8 cellular contexts compared by ENCODE assay signal in the genomic region with DNA sequence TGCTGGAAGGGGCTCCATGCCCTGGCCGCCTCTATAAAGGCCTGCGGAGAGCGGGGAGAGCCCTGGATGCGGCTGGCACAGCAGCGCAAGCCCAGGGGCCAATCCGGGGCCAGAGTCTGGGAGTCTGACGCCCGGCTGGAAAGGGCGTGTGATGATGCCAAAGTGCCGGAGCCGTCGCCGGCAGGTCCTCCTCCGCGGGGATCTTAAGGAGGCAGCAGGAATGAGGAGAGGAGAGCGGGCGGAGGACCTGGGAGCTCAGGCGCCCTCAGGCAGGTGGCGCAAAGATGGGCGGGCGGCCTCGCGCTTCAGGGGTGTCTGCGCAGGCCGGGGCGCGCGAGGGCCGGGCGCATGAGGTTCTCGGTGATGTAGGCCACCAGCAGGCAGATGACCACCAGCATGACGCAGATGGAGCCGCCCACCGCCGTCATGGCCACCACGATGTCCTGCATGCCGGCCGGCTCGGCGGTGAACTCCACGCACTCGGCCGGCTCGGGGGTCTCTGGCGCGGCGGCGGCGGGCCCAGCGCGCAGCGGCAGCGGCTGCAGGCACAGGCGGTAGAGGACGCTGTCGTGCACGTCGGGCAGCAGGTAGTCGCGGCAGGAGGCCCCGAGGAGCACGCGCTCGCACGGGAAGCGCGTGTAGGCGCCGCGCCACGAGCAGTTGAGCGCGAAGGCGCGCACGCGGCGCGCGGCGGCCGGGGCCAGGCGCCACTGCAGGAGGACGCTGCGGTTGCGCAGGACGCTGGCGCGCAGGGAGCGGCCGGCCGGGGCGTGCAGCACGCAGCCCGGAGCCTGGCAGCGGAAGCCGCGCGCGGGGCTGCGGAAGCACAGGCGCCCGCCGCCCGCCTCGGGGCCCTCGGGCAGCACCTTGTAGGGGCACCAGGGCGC. TPM values are rescaled to one million over a fixed set of nuclear protein-coding genes. Genes with fewer than 3 reads are reported as not detected.
DNase-seq lines count a peak whose midpoint lies in the region; ATAC-seq and TF ChIP-seq lines count a peak whose summit lies in the region.

No MANE protein-coding gene starts in this region.

- 81% methylated on average over 19 of the region's 108 CpGs for WGBS in SK-N-SH (ENCODE audit: low lambda C conversion rate)

- POLR2A ChIA-PET in SK-N-SH (lab: Yijun Ruan, JAX) = interaction anchor here (1.3 kb wide), 1 partner anchor 16 kb away, joined by 4 read pairs; a partner anchor contains a TSS

- peaks cover 4 to 18% (median 5%) of the 10 kb centered on the region in 3 donors for H3K27me3 Mint-ChIP-seq in naive B cell

- H3K27me3 ChIP-seq in SK-N-SH (ENCODE audit: insufficient read depth) (no peaks in the 10 kb centered on the region), dorsolateral prefrontal cortex (peaks cover 0 to 29% (median 0%) of the 10 kb centered on the region in 45 donors)

- H3K9me3 ChIP-seq in SK-N-SH = no peaks in the 10 kb centered on the region

- ATAC-seq in naive B cell (ENCODE audit: low read depth in 2 of 2) (peak; percentile 42 to 44), HG03095 (IDR thresholded peaks at IDR 0.05; ENCODE audit: unreplicated experiment) (no peak)

- H3K4me2 ChIP-seq in SK-N-SH = peak overlapping the region; percentile 50; the same call in 1 of the 2 replicates

- peak overlapping the region in 7 of 8 donors; percentile 73 to 92 (median 81) for H3K4me3 Mint-ChIP-seq in naive B cell

- H3K4me1 Mint-ChIP-seq in naive B cell = peaks cover 16 to 19% (median 16%) of the 10 kb centered on the region in 3 donors

- H3K4me3 ChIP-seq in SK-N-SH (ENCODE audit: low read depth in 2 of 2, low read length in 1 of 2) (peak overlapping the region; percentile 9 to 56; a peak in 3 of 4 replicates), dorsolateral prefrontal cortex (peak overlapping the region in 53 of 59 donors; percentile 20 to 63 (median 44))

- no peaks in the 10 kb centered on the region for H3F3A ChIP-seq in SK-N-SH (replicated peaks; ENCODE audit: insufficient read depth)

- CTCF ChIA-PET in SK-N-SH (lab: Yijun Ruan, JAX) = interaction anchor here (0.9 to 1.4 kb wide), 3 partner anchors 8 to 21 kb away, joined by 3 to 5 read pairs (median 4); no protein-coding TSS in a partner anchor

- TF ChIP-seq EP300 in SK-N-SH (IDR thresholded peaks at IDR 0.05; ENCODE audit: borderline replicate concordance in 1 of 2, low read depth in 1 of 2, low read length in 1 of 2) = no peak

- no peaks in the 10 kb centered on the region; the same call in 1 of the 2 replicates for H4K20me1 ChIP-seq in SK-N-SH (ENCODE audit: insufficient read depth)

- H3K9me2 ChIP-seq in SK-N-SH = no peaks in the 10 kb centered on the region

- H3K27ac Mint-ChIP-seq in naive B cell = peak overlapping the region in 3 of 6 donors; percentile 56 to 88 (median 82)

- TF ChIP-seq CTCF in SK-N-SH (IDR thresholded peaks at IDR 0.05) = peak; percentile 12; the same call in 1 of the 2 replicates
- TF ChIP-seq CTCF in dorsolateral prefrontal cortex (IDR thresholded peaks at IDR 0.05 in 54 of 56, conservative IDR thresholded peaks at IDR 0.05 in 2 of 56; ENCODE audit: low read depth in 1 of 56, partially characterized antibody in 56 of 56) = peak in 1 of 56 donors; percentile 11

- intact Hi-C loops in dorsolateral prefrontal cortex (cut with DNase I) = no loop called here

- no peak for TF ChIP-seq RAD21 in SK-N-SH (IDR thresholded peaks at IDR 0.05; ENCODE audit: low read length)

- no peaks in the 10 kb centered on the region for H3K36me3 Mint-ChIP-seq in naive B cell

- DNase-seq in activated CD8-positive, alpha-beta memory T cell treated with anti-CD3 and anti-CD28 coated beads, Interleukin-2, amount 50 U/mL, for 48 hours = peak; percentile 65
- DNase-seq in activated CD8-positive, alpha-beta memory T cell treated with anti-CD3 and anti-CD28 coated beads, Interleukin-2, amount 50 U/mL, for 4 hours = no peak
- DNase-seq in SK-N-SH = peak; percentile 88
- peak in 2 of 10 donors; percentile 36 to 63 for DNase-seq in dorsolateral prefrontal cortex
- peak; percentile 37 for DNase-seq in naive B cell
- DNase-seq in NAMALWA (ENCODE audit: low spot score) = no peak
- no peak for DNase-seq in T-helper 9 cell

- peaks cover 0 to 22% of the 10 kb centered on the region in 2 experiments; a peak in 1 of 4 replicates for H3K4me1 ChIP-seq in SK-N-SH (ENCODE audit: control insufficient read depth in 1 of 2, insufficient read depth in 2 of 2, low read depth in 1 of 2, low read length in 1 of 2)

- H3K36me3 ChIP-seq in SK-N-SH (replicated peaks in 1 of 2; ENCODE audit: control insufficient read depth in 1 of 2, insufficient read depth in 2 of 2, low read length in 1 of 2) = no peaks in the 10 kb centered on the region

- 0 out of 2 replicates have a peak overlapping the region, but pooled peaks have one; percentile 6 for H2AFZ ChIP-seq in SK-N-SH (ENCODE audit: low read depth)

- no peak overlapping the region for H3K27ac ChIP-seq in SK-N-SH (ENCODE audit: low read depth in 2 of 2, low read length in 1 of 2)
- H3K27ac ChIP-seq in dorsolateral prefrontal cortex = peak overlapping the region in 1 of 59 donors; percentile 21

- H3K9ac ChIP-seq in SK-N-SH = no peak overlapping the region

- no peaks in the 10 kb centered on the region for H3K9me3 Mint-ChIP-seq in naive B cell

- H3K79me2 ChIP-seq in SK-N-SH (ENCODE audit: insufficient read depth) = no peaks in the 10 kb centered on the region

TF ChIP-seq in SK-N-SH, 30 proteins besides CTCF, POLR2A, EP300 and RAD21:
- no peak for TF ChIP-seq TCF12 (IDR thresholded peaks at IDR 0.05)
- peak; percentile 68 for TF ChIP-seq NRF1 (IDR thresholded peaks at IDR 0.05; ENCODE audit: low read depth, low read length)
- no peak for TF ChIP-seq RXRA (IDR thresholded peaks at IDR 0.05; ENCODE audit: borderline replicate concordance, low read depth)
- no peak for TF ChIP-seq FOSL2 (IDR thresholded peaks at IDR 0.05; ENCODE audit: borderline replicate concordance, low read depth)
- TF ChIP-seq POLR2AphosphoS5 (IDR thresholded peaks at IDR 0.05; ENCODE audit: low read depth, low read length) = no peak
- 0 out of 2 replicates have a peak, but pooled peaks have one; percentile 26 for TF ChIP-seq MXI1 (IDR thresholded peaks at IDR 0.05; ENCODE audit: low read depth, low read length)
- TF ChIP-seq, protein P1, sequence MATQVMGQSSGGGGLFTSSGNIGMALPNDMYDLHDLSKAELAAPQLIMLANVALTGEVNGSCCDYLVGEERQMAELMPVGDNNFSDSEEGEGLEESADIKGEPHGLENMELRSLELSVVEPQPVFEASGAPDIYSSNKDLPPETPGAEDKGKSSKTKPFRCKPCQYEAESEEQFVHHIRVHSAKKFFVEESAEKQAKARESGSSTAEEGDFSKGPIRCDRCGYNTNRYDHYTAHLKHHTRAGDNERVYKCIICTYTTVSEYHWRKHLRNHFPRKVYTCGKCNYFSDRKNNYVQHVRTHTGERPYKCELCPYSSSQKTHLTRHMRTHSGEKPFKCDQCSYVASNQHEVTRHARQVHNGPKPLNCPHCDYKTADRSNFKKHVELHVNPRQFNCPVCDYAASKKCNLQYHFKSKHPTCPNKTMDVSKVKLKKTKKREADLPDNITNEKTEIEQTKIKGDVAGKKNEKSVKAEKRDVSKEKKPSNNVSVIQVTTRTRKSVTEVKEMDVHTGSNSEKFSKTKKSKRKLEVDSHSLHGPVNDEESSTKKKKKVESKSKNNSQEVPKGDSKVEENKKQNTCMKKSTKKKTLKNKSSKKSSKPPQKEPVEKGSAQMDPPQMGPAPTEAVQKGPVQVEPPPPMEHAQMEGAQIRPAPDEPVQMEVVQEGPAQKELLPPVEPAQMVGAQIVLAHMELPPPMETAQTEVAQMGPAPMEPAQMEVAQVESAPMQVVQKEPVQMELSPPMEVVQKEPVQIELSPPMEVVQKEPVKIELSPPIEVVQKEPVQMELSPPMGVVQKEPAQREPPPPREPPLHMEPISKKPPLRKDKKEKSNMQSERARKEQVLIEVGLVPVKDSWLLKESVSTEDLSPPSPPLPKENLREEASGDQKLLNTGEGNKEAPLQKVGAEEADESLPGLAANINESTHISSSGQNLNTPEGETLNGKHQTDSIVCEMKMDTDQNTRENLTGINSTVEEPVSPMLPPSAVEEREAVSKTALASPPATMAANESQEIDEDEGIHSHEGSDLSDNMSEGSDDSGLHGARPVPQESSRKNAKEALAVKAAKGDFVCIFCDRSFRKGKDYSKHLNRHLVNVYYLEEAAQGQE (IDR thresholded peaks at IDR 0.05; ENCODE audit: low read depth, low read length) = no peak

RNA-seq across cellular contexts. Expression of a gene that starts 0.7 kb away (rescaled TPM):
- polyA plus RNA-seq in SK-N-SH (2012; rRNA removed) (4.8 and 6.7 TPM in 2 replicates), naive B cell (ENCODE audit: low read depth in 6 of 6) (under 1 TPM in 3 of 6 donors, not detected in 3; 0.13 to 0.75 (median 0.19) TPM)
- polyA plus RNA-seq in SK-N-SH (2012; cell fraction: cytosol; rRNA removed) = 2.4 and 5.1 TPM in 2 replicates
- polyA plus RNA-seq in SK-N-SH (2012; cell fraction: nucleus; rRNA removed) = 2.7 and 3.8 TPM in 2 replicates
- 10 to 100 TPM in 115 of 120 experiments, 1 to 10 TPM in 5; 8.1 to 32.9 (median 19.4) TPM for total RNA-seq in dorsolateral prefrontal cortex

RNA-seq across cellular contexts. Expression of a gene that starts 16.0 kb away (rescaled TPM):
- 40.4 and 45.4 TPM in 2 replicates for polyA plus RNA-seq in SK-N-SH (2012; rRNA removed)
- 9.2 and 14.6 TPM in 2 replicates for polyA plus RNA-seq in SK-N-SH (2012; cell fraction: cytosol; rRNA removed)
- polyA plus RNA-seq in SK-N-SH (2012; cell fraction: nucleus; rRNA removed) = 262 and 389 TPM in 2 replicates
- total RNA-seq in dorsolateral prefrontal cortex = 100 to 1,000 TPM in 116 of 120 experiments, 10 to 100 TPM in 4; 86.0 to 202 (median 127) TPM
- polyA plus RNA-seq in naive B cell (ENCODE audit: low read depth in 6 of 6) = 10 to 100 TPM; 11.0 to 20.6 (median 13.1) TPM

RNA-seq across cellular contexts. Expression of a gene that starts 24.6 kb away (rescaled TPM):
- polyA plus RNA-seq in SK-N-SH (2012; rRNA removed) = 73.6 and 104 TPM in 2 replicates
- polyA plus RNA-seq in SK-N-SH (2012; cell fraction: cytosol; rRNA removed) = 90.3 and 97.8 TPM in 2 replicates
- 72.0 and 84.8 TPM in 2 replicates for polyA plus RNA-seq in SK-N-SH (2012; cell fraction: nucleus; rRNA removed)
- 100 to 1,000 TPM in 102 of 120 experiments, 10 to 100 TPM in 18; 79.2 to 139 (median 114) TPM for total RNA-seq in dorsolateral prefrontal cortex
- polyA plus RNA-seq in naive B cell (ENCODE audit: low read depth in 6 of 6) = 100 to 1,000 TPM; 165 to 257 (median 213) TPM

RNA-seq across cellular contexts. Expression of a gene that starts 32.7 kb away (rescaled TPM):
- polyA plus RNA-seq in SK-N-SH (2012; rRNA removed) (0.96 and 1.2 TPM in 2 replicates), naive B cell (ENCODE audit: low read depth in 6 of 6) (under 1 TPM in 4 of 6 donors, not detected in 2; 0.35 to 0.74 (median 0.53) TPM)
- polyA plus RNA-seq in SK-N-SH (2012; cell fraction: cytosol; rRNA removed) = 0.10 and 0.15 TPM in 2 replicates
- polyA plus RNA-seq in SK-N-SH (2012; cell fraction: nucleus; rRNA removed) = 9.6 and 17.1 TPM in 2 replicates
- total RNA-seq in dorsolateral prefrontal cortex = 10 to 100 TPM in 7 of 120 experiments, 1 to 10 TPM in 113; 1.2 to 13.7 (median 4.2) TPM

RNA-seq across cellular contexts. Expression of a gene that starts 58.8 kb away (rescaled TPM):
- polyA plus RNA-seq in SK-N-SH (2012; rRNA removed) (6.5 and 8.1 TPM in 2 replicates), naive B cell (ENCODE audit: low read depth in 6 of 6) (not detected)
- polyA plus RNA-seq in SK-N-SH (2012; cell fraction: cytosol; rRNA removed) = 3.1 and 4.9 TPM in 2 replicates
- 18.5 and 29.8 TPM in 2 replicates for polyA plus RNA-seq in SK-N-SH (2012; cell fraction: nucleus; rRNA removed)
- total RNA-seq in dorsolateral prefrontal cortex = 10 to 100 TPM; 14.3 to 63.6 (median 37.6) TPM

Comparison
In these comparisons a context has a peak if more than half of its experiments do, and no peak if none do; other contexts are left out.
1. DNase-seq: peak in activated CD8-positive, alpha-beta memory T cell treated with anti-CD3 and anti-CD28 coated beads, Interleukin-2, amount 50 U/mL, for 48 hours (single experiment), SK-N-SH (single experiment) and naive B cell (single experiment); none in activated CD8-positive, alpha-beta memory T cell treated with anti-CD3 and anti-CD28 coated beads, Interleukin-2, amount 50 U/mL, for 4 hours (single experiment), NAMALWA (single experiment) and T-helper 9 cell (single experiment).